Comparison of ENCODE assay signal across 2 cellular contexts in the genomic region with DNA sequence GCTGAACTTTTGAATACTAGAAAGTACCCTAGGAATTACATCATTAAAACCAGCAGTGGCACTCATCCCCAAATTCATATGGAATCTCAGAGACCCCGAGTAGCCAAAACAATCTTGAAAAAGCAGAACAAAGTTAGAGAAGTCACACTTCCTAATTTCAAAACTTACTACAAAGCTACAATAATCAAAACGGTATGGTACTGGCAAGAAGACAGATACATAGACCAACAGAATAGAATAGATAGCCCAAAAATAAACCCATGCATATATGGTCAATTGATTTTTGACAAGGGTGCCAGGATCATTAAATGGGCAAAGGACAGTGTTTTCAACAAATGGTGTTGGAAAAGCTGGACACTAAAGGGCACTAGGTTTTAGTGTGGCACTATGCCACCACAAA.
TF ChIP-seq lines count a peak whose summit lies in the region.

No MANE protein-coding gene starts in this region.

TF ChIP-seq in HEK293, 187 proteins besides CTCF, POLR2A, EP300 and RAD21 (continued from another document):
- TF ChIP-seq, protein P1, sequence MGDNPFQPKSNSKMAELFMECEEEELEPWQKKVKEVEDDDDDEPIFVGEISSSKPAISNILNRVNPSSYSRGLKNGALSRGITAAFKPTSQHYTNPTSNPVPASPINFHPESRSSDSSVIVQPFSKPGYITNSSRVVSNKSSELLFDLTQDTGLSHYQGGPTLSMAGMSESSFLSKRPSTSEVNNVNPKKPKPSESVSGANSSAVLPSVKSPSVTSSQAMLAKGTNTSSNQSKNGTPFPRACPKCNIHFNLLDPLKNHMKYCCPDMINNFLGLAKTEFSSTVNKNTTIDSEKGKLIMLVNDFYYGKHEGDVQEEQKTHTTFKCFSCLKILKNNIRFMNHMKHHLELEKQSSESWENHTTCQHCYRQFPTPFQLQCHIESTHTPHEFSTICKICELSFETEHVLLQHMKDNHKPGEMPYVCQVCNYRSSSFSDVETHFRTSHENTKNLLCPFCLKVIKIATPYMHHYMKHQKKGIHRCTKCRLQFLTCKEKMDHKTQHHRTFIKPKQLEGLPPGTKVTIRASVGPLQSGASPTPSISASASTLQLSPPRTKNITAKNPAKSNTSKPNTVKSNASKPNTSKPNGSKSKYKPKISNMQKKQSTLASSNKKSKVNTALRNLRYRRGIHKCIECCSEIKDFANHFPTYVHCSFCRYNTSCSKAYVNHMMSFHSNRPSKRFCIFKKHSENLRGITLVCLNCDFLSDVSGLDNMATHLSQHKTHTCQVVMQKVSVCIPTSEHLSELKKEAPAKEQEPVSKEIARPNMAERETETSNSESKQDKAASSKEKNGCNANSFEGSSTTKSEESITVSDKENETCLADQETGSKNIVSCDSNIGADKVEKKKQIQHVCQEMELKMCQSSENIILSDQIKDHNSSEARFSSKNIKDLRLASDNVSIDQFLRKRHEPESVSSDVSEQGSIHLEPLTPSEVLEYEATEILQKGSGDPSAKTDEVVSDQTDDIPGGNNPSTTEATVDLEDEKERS (tag by site-specific recombination; IDR thresholded peaks at IDR 0.05), result peak; percentile 95
- TF ChIP-seq SETDB1 (IDR thresholded peaks at IDR 0.05; ENCODE audit: insufficient read length, low read length) (peak; percentile 52), HOXC10 (CRISPR knock-in tag; IDR thresholded peaks at IDR 0.05) (no peak), ZNF223 (tag by site-specific recombination; IDR thresholded peaks at IDR 0.05) (no peak), ZNF274 (IDR thresholded peaks at IDR 0.05; ENCODE audit: low read length) (no peak), ZNF274 (tag by site-specific recombination; IDR thresholded peaks at IDR 0.05; ENCODE audit: borderline replicate concordance) (peak; percentile 81; the same call in 1 of the 2 replicates), ZNF473 (tag by site-specific recombination; IDR thresholded peaks at IDR 0.05) (no peak), ZNF350 (tag by site-specific recombination; IDR thresholded peaks at IDR 0.05) (no peak), ZNF23 (tag by site-specific recombination; IDR thresholded peaks at IDR 0.05; ENCODE audit: borderline replicate concordance) (no peak), ZNF132 (tag by site-specific recombination; IDR thresholded peaks at IDR 0.05; ENCODE audit: borderline replicate concordance) (no peak), GLIS1 (tag by site-specific recombination; IDR thresholded peaks at IDR 0.05) (no peak), ZBTB1 (tag by site-specific recombination; IDR thresholded peaks at IDR 0.05) (no peak)
- TF ChIP-seq, protein P2, sequence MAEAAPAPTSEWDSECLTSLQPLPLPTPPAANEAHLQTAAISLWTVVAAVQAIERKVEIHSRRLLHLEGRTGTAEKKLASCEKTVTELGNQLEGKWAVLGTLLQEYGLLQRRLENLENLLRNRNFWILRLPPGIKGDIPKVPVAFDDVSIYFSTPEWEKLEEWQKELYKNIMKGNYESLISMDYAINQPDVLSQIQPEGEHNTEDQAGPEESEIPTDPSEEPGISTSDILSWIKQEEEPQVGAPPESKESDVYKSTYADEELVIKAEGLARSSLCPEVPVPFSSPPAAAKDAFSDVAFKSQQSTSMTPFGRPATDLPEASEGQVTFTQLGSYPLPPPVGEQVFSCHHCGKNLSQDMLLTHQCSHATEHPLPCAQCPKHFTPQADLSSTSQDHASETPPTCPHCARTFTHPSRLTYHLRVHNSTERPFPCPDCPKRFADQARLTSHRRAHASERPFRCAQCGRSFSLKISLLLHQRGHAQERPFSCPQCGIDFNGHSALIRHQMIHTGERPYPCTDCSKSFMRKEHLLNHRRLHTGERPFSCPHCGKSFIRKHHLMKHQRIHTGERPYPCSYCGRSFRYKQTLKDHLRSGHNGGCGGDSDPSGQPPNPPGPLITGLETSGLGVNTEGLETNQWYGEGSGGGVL (tag by site-specific recombination; IDR thresholded peaks at IDR 0.05), result no peak
- TF ChIP-seq, protein P3, sequence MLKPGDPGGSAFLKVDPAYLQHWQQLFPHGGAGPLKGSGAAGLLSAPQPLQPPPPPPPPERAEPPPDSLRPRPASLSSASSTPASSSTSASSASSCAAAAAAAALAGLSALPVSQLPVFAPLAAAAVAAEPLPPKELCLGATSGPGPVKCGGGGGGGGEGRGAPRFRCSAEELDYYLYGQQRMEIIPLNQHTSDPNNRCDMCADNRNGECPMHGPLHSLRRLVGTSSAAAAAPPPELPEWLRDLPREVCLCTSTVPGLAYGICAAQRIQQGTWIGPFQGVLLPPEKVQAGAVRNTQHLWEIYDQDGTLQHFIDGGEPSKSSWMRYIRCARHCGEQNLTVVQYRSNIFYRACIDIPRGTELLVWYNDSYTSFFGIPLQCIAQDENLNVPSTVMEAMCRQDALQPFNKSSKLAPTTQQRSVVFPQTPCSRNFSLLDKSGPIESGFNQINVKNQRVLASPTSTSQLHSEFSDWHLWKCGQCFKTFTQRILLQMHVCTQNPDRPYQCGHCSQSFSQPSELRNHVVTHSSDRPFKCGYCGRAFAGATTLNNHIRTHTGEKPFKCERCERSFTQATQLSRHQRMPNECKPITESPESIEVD (tag by site-specific recombination; IDR thresholded peaks at IDR 0.05), result no peak

TF ChIP-seq in H1, 55 proteins besides CTCF, POLR2A, EP300 and RAD21 (continued from another document):
- peak; percentile 51; the same call in 1 of the 2 replicates for TF ChIP-seq KDM1A (IDR thresholded peaks at IDR 0.05; ENCODE audit: borderline replicate concordance, low read length)
- TF ChIP-seq BRCA1 (IDR thresholded peaks at IDR 0.05; ENCODE audit: low read depth, low read length), result no peak
- TF ChIP-seq YY1 (IDR thresholded peaks at IDR 0.05; ENCODE audit: low read depth, low read length), result no peak
- TF ChIP-seq CHD1 (IDR thresholded peaks at IDR 0.05; ENCODE audit: low read depth, low read length), result no peak
- TF ChIP-seq CEBPB (IDR thresholded peaks at IDR 0.05; ENCODE audit: low read depth, low read length), result no peak
TF ChIP-seq in H1: peak in this region for 2.
